Comparison of ENCODE assay signal across 18 cellular contexts in the genomic region with DNA sequence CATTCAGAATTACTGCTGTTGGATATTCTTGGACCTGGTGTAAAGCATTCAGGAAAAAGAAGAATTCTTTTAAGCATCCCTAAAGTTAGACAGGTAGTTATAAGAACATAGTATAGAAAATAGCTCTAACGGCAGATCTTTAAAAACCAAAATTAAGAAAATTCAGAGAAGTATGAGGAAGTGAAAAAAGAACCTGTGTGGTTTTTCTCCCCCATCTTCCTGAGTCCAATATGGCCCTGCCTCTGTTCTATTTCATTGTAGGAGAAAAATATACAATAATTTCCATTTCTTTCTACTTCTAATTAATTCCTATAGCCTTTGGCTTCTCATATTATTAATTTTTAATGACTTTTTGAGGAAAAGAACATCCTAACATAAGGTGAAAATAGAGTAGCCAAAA. TPM values are rescaled to one million over a fixed set of nuclear protein-coding genes. Genes with fewer than 3 reads are reported as not detected.
DNase-seq lines count a peak whose midpoint lies in the region; ATAC-seq and TF ChIP-seq lines count a peak whose summit lies in the region.
"Had no signal": no experiment of that assay in that cellular context is flagged by ENCODE, and none has a peak within 500 bp of the region (broad histone marks: within the 10 kb centered on the region; RNA-seq: fewer than 3 reads in every experiment).

No MANE protein-coding gene starts in this region.

- peaks cover 0 to 3% (median 0%) of the 10 kb centered on the region in 6 donors for H3K9me3 Mint-ChIP-seq in immature natural killer cell

- no peaks in the 10 kb centered on the region for H3K9me3 ChIP-seq in Karpas-422 (ENCODE audit: low read length)
- H3K9me3 ChIP-seq: esophagus squamous epithelium, SJSA1, vagina had no signal

- peaks cover 47% of the 10 kb centered on the region for H3K4me1 ChIP-seq in Karpas-422 (ENCODE audit: low read length)
- H3K4me1 ChIP-seq: esophagus squamous epithelium, SJSA1, vagina had no signal

- H3K36me3 Mint-ChIP-seq in immature natural killer cell = no peaks in the 10 kb centered on the region

- H3K27ac Mint-ChIP-seq in immature natural killer cell = no peak overlapping the region

- no peaks in the 10 kb centered on the region for H3K4me1 Mint-ChIP-seq in immature natural killer cell

- DNase-seq in Karpas-422 (peak; percentile 54), globus pallidus (ENCODE audit: low spot score) (no peak), immature natural killer cell (no peak), GM10266 (ENCODE audit: extremely low spot score) (no peak)
- no peak for DNase-seq in stimulated activated CD4-positive, alpha-beta T cell treated with anti-CD3 and anti-CD28 coated beads, Interleukin-4, amount 100 ng/mL, for 1 hour
- DNase-seq: DMS 273 treated with DMSO at 0.1 percent for 48 hours, esophagus squamous epithelium, NCI-H1105 treated with DMSO at 0.1 percent for 48 hours, NCI-H526, occipital lobe had no signal

- no peaks in the 10 kb centered on the region for H4K20me1 ChIP-seq in Karpas-422 (ENCODE audit: insufficient read depth, low read depth, low read length)

- H3K9me2 ChIP-seq in Karpas-422 (replicated peaks; ENCODE audit: insufficient read depth, low read length) = no peaks in the 10 kb centered on the region

- H3K27me3 Mint-ChIP-seq in immature natural killer cell (ENCODE audit: low read depth in 3 of 3) = peaks cover 0 to 6% (median 4%) of the 10 kb centered on the region in 3 donors

- no peak overlapping the region for H3K4me3 Mint-ChIP-seq in immature natural killer cell

- no peaks in the 10 kb centered on the region for H3K79me2 ChIP-seq in Karpas-422 (ENCODE audit: low read length)

- no peak for TF ChIP-seq CTCF in GM10266 (IDR thresholded peaks at IDR 0.05; ENCODE audit: control insufficient read depth, insufficient read depth, low read depth, missing control alignments)

- H3K9ac ChIP-seq in Karpas-422 (ENCODE audit: low read length) = no peak overlapping the region

- no peak overlapping the region for H3K27ac ChIP-seq in Karpas-422 (ENCODE audit: low read length)
- H3K27ac ChIP-seq: esophagus squamous epithelium, SJSA1, vagina had no signal

- 0 out of 2 replicates have a peak overlapping the region, but pooled peaks have one; percentile 10 for H3K4me3 ChIP-seq in Karpas-422 (ENCODE audit: low read length)
- H3K4me3 ChIP-seq: esophagus squamous epithelium, SJSA1, vagina had no signal

- ATAC-seq in GM18508 (IDR thresholded peaks at IDR 0.05; ENCODE audit: insufficient read depth, unreplicated experiment) (peak; percentile 35), GM21423 (IDR thresholded peaks at IDR 0.05; ENCODE audit: unreplicated experiment) (peak; percentile 47), HG02981 (IDR thresholded peaks at IDR 0.05; ENCODE audit: unreplicated experiment) (peak; percentile 37)

- no peaks in the 10 kb centered on the region for H3K36me3 ChIP-seq in Karpas-422 (ENCODE audit: insufficient read depth, low read length)
- H3K36me3 ChIP-seq: esophagus squamous epithelium, SJSA1, vagina had no signal

- H2AFZ ChIP-seq in Karpas-422 (ENCODE audit: low read length) = no peak overlapping the region

- no peaks in the 10 kb centered on the region for H3K27me3 ChIP-seq in Karpas-422 (ENCODE audit: low read length)
- H3K27me3 ChIP-seq: esophagus squamous epithelium, SJSA1, vagina had no signal

- H3K4me2 ChIP-seq in Karpas-422 (ENCODE audit: low read depth, low read length, poor library complexity, severe bottlenecking) = peak overlapping the region; percentile 69

RNA-seq across cellular contexts. Expression of a gene that starts 47.1 kb away (rescaled TPM):
- not detected in 2 replicates for total RNA-seq in Karpas-422 (2014; rRNA removed; shearing (Covaris generic); ENCODE audit: low replicate concordance)
- polyA plus RNA-seq in immature natural killer cell = not detected
- total RNA-seq: H4, lung microvascular endothelial cell, SJSA1 had no signal
- polyA plus RNA-seq: AG04450 had no signal
